2 cellular contexts compared by ENCODE assay signal in genomic region chr12:124422142-124422569, GRCh38.
TF ChIP-seq lines count a peak whose summit lies in the region.

No MANE protein-coding gene starts in this region.

TF ChIP-seq in K562, 482 proteins besides CTCF, POLR2A, EP300 and RAD21 (continued from another document):
- no peak for TF ChIP-seq THRA (IDR thresholded peaks at IDR 0.05)
- peak; percentile 36 for TF ChIP-seq SAP30 (IDR thresholded peaks at IDR 0.05; ENCODE audit: borderline replicate concordance, insufficient read depth, low read depth, low read length, poor library complexity, severe bottlenecking)
- 0 out of 4 replicates have a peak, but pooled peaks of 1 of the 2 experiments have one; percentile 4 for TF ChIP-seq MAZ (CRISPR knock-in tag; conservative IDR thresholded peaks at IDR 0.05 in 1 of 2, IDR thresholded peaks at IDR 0.05 in 1 of 2)
TF ChIP-seq in K562: peak in this region for 3.

TF ChIP-seq in HepG2, 621 proteins besides CTCF, POLR2A, EP300 and RAD21 (continued from another document):
- TF ChIP-seq ZXDC (CRISPR knock-in tag; IDR thresholded peaks at IDR 0.05), result no peak
- TF ChIP-seq AGO2 (optimal IDR thresholded peaks at IDR 0.05; ENCODE audit: low read depth, low read length), result peak; percentile 22
- TF ChIP-seq HNRNPL (IDR thresholded peaks at IDR 0.05; ENCODE audit: low read depth, low read length), result 0 out of 2 replicates have a peak, but pooled peaks have one; percentile 51
- TF ChIP-seq ZNF674 (CRISPR knock-in tag; IDR thresholded peaks at IDR 0.05; ENCODE audit: low read depth), result no peak
- TF ChIP-seq ZBTB38 (CRISPR knock-in tag; IDR thresholded peaks at IDR 0.05), result no peak
- TF ChIP-seq RFX5 (IDR thresholded peaks at IDR 0.05; ENCODE audit: low read depth, low read length), result no peak
